Comparison of ENCODE assay signal across 27 cellular contexts in genomic region chr15:52636459-52636858, GRCh38.
"Had no signal": no experiment of that assay in that cellular context is flagged by ENCODE, and none has a peak within 500 bp of the region (broad histone marks: within the 10 kb centered on the region; RNA-seq: fewer than 3 reads in every experiment).

No MANE protein-coding gene starts in this region.

- H3K4me3 Mint-ChIP-seq: activated naive CD8-positive, alpha-beta T cell treated with anti-CD3 and anti-CD28 coated beads, Interleukin-2, amount 50 U/mL, for 24 hours; activated T-cell treated with anti-CD3 and anti-CD28 coated beads, Interleukin-2, amount 50 U/mL, for 4 hours had no signal

- H3K27me3 ChIP-seq: breast epithelium, SJCRH30 had no signal

- H3K4me2 ChIP-seq: SK-N-SH had no signal

- DNase-seq: activated CD4-positive, alpha-beta T cell treated with anti-CD3 and anti-CD28 coated beads for 48 hours; activated CD4-positive, alpha-beta T cell treated with anti-CD3 and anti-CD28 coated beads, Interleukin-2, amount 50 U/mL, for 48 hours; activated effector memory CD4-positive, alpha-beta T cell treated with anti-CD3 and anti-CD28 coated beads, Interleukin-2, amount 50 U/mL, for 16 hours; activated naive CD4-positive, alpha-beta T cell treated with Interleukin-2 at 50 U/mL for 16 hours; activated naive CD8-positive, alpha-beta T cell treated with anti-CD3 and anti-CD28 coated beads, Interleukin-2, amount 50 U/mL, for 24 hours; activated T-cell treated with anti-CD3 and anti-CD28 coated beads, Interleukin-2, amount 50 U/mL, for 4 hours; amygdala; caudate nucleus; Karpas-422; NCI-H1048; NCI-H146; NCI-H187 treated with DMSO at 0.1 percent for 48 hours; NCI-H2081 treated with DMSO at 0.1 percent for 48 hours; NCI-H2171; NCI-H2227 treated with DMSO at 0.1 percent for 48 hours; NCI-H526 treated with DMSO at 0.1 percent for 48 hours; NCI-H82; Right ventricle myocardium superior; RPMI8226; SJCRH30; SK-N-SH; T-helper 1 cell; WERI-Rb-1 had no signal

- H3K36me3 ChIP-seq: breast epithelium, SJCRH30, WERI-Rb-1 had no signal

- H3K27ac Mint-ChIP-seq: activated naive CD4-positive, alpha-beta T cell treated with anti-CD3 and anti-CD28 coated beads, Interleukin-2, amount 50 U/mL, for 72 hours; activated naive CD8-positive, alpha-beta T cell treated with anti-CD3 and anti-CD28 coated beads, Interleukin-2, amount 50 U/mL, for 24 hours had no signal

- H3K4me1 ChIP-seq: breast epithelium, SJCRH30 had no signal

- H3K27me3 Mint-ChIP-seq: activated naive CD8-positive, alpha-beta T cell treated with anti-CD3 and anti-CD28 coated beads, Interleukin-2, amount 50 U/mL, for 24 hours had no signal

- H3K4me3 ChIP-seq: breast epithelium, K562, SJCRH30 had no signal

- H3K9me3 Mint-ChIP-seq: activated naive CD4-positive, alpha-beta T cell treated with anti-CD3 and anti-CD28 coated beads, Interleukin-2, amount 50 U/mL, for 72 hours; activated naive CD8-positive, alpha-beta T cell treated with anti-CD3 and anti-CD28 coated beads, Interleukin-2, amount 50 U/mL, for 24 hours; activated T-cell treated with anti-CD3 and anti-CD28 coated beads, Interleukin-2, amount 50 U/mL, for 4 hours had no signal

- H3K27ac ChIP-seq: breast epithelium, SJCRH30, WERI-Rb-1 had no signal

- ATAC-seq: activated CD4-positive, CD25-positive, alpha-beta regulatory T cell treated with anti-CD3 and anti-CD28 coated beads, Interleukin-2, amount 50 U/mL, for 24 hours; activated naive CD4-positive, alpha-beta T cell treated with anti-CD3 and anti-CD28 coated beads, Interleukin-2, amount 50 U/mL, for 72 hours; activated naive CD8-positive, alpha-beta T cell treated with anti-CD3 and anti-CD28 coated beads, Interleukin-2, amount 50 U/mL, for 24 hours; activated T-cell treated with anti-CD3 and anti-CD28 coated beads, Interleukin-2, amount 50 U/mL, for 4 hours; K562 had no signal

- H3K9ac ChIP-seq: SK-N-SH had no signal

- H3K9me3 ChIP-seq: breast epithelium, SJCRH30 had no signal
